Comparison of ENCODE assay signal across 10 cellular contexts in the genomic region with DNA sequence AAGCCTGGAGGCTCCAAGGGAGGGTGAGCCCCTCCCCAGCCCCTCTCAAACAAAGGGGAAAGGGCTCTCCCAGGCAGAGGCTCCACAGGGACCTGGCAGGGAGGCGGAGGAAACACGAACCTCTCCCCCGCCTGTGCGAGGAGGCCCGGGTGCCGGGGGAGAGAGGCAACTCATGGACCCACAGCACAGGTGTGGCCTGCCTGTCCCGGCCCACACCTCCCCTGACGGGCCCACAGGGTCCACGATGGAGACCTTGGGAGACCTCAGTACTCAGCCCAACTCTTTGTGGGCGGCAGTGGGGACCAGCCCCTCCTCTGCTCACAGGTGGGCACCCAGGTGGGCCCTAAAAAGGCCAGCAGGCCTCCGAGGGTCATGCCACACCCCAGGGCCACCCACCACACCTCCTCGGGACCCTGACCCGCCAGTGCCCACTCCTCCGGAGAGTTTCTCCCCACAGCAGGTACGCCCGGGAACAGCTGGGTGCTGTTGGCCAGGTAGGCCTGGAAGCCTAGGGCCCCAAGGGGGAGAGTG. TPM values are rescaled to one million over a fixed set of nuclear protein-coding genes. Genes with fewer than 3 reads are reported as not detected.
A peak's percentile ranks its signal among the peaks of the same experiment; 100 is the strongest.
DNase-seq lines count a peak whose midpoint lies in the region; ATAC-seq, FAIRE-seq and TF ChIP-seq lines count a peak whose summit lies in the region.
"Had no signal": no experiment of that assay in that cellular context is flagged by ENCODE, and none has a peak within 500 bp of the region (broad histone marks: within the 10 kb centered on the region; RNA-seq: fewer than 3 reads in every experiment).

No MANE protein-coding gene starts in this region.

- DNase-seq in LNCaP clone FGC (ENCODE audit: low read depth): no peak
- no peak for DNase-seq in dorsolateral prefrontal cortex
- DNase-seq in HepG2 (ENCODE audit: low spot score): no peak
- no peak for DNase-seq in suprapubic skin (ENCODE audit: low spot score in 2 of 2)
- DNase-seq in dedifferentiated amniotic fluid mesenchymal stem cell (ENCODE audit: extremely low spot score): no peak
- DNase-seq in NCI-H2171 treated with DMSO at 0.1 percent for 48 hours (lab: John Stamatoyannopoulos, UW): no peak
- DNase-seq: activated T-cell treated with anti-CD3 and anti-CD28 coated beads, Interleukin-2, amount 50 U/mL, for 4 hours; NCI-H1930 had no signal

- BruUV-seq in HepG2 (replicated peaks; lab: Mats Ljungman, UMichigan): no TSS peak

- H3K4me2 ChIP-seq in HepG2 (ENCODE audit: low read depth, low read length): no peak overlapping the region

- no peak for TF ChIP-seq RAD21 in HepG2 (CRISPR knock-in tag; IDR thresholded peaks at IDR 0.05)

- H3K36me3 ChIP-seq in HepG2 (replicated peaks in 1 of 2; ENCODE audit: control insufficient read depth in 1 of 2, insufficient read depth in 2 of 2, low read length in 2 of 2): peaks cover 42 to 47% of the 10 kb centered on the region in 2 experiments
- peaks cover 12% of the 10 kb centered on the region for H3K36me3 ChIP-seq in suprapubic skin

- peaks cover 21% of the 10 kb centered on the region for H3K79me2 ChIP-seq in HepG2 (ENCODE audit: insufficient read depth, low read length)

- H3K9ac ChIP-seq in HepG2 (ENCODE audit: insufficient read depth, low read depth, low read length): peak overlapping the region; percentile 42; the same call in 1 of the 2 replicates

- intact Hi-C loops in dorsolateral prefrontal cortex (cut with DNase I) (no loop called here), HepG2 (cut with micrococcal nuclease; ENCODE audit: unreplicated experiment) (loop anchor here (2.0 kb wide), 1 partner anchor 16 kb away; no protein-coding TSS in a partner anchor)

- H4K20me1 ChIP-seq in HepG2 (ENCODE audit: insufficient read depth, low read length): peaks cover 20% of the 10 kb centered on the region; the same call in 1 of the 2 replicates

- H3K27ac ChIP-seq in dorsolateral prefrontal cortex (peak overlapping the region in 54 of 59 donors; percentile 5 to 96 (median 88)), HepG2 (ENCODE audit: extremely low read length, insufficient read depth, low read length) (peak overlapping the region; percentile 21), suprapubic skin (peak overlapping the region; percentile 82)

- H3K9me3 ChIP-seq in HepG2 (ENCODE audit: low read length): no peaks in the 10 kb centered on the region
- no peaks in the 10 kb centered on the region for H3K9me3 ChIP-seq in suprapubic skin

- POLR2A ChIA-PET in HepG2 (lab: Yijun Ruan, JAX): interaction anchor here (1.4 to 5.1 kb wide), 2 partner anchors 13 to 20 kb away, joined by 6 to 78 read pairs; a partner anchor contains a TSS

- 79% methylated on average over 4 of the region's 16 CpGs for WGBS in HepG2 (ENCODE audit: low lambda C conversion rate)
- no CpG with 5 or more reads among the region's 16 CpGs for WGBS in suprapubic skin

- TF ChIP-seq EP300 in HepG2 (IDR thresholded peaks at IDR 0.05; ENCODE audit: low read depth in 2 of 2, low read length in 2 of 2): no peak
- no peak for TF ChIP-seq EP300 in HepG2 (CRISPR knock-in tag; IDR thresholded peaks at IDR 0.05; ENCODE audit: borderline replicate concordance)
- TF ChIP-seq EP300 in suprapubic skin (IDR thresholded peaks at IDR 0.05): no peak

- no peak for ATAC-seq in HepG2
- ATAC-seq in esophagus mucosa: no peak
- ATAC-seq in GM21367 (IDR thresholded peaks at IDR 0.05; ENCODE audit: unreplicated experiment): no peak
- ATAC-seq: activated T-cell treated with anti-CD3 and anti-CD28 coated beads, Interleukin-2, amount 50 U/mL, for 4 hours had no signal

- no peak for TF ChIP-seq POLR2A in HepG2 (IDR thresholded peaks at IDR 0.05; ENCODE audit: insufficient read depth in 1 of 2, low read depth in 2 of 2, low read length in 2 of 2)
- no peak for TF ChIP-seq POLR2A in suprapubic skin (IDR thresholded peaks at IDR 0.05)

- FAIRE-seq in HepG2 (lab: Jason Lieb, UNC): no peak

- in situ Hi-C loops in HepG2 (cut with HindIII; ENCODE audit: extremely low pct_ligation_motif_present, low pct_unique_long_range_greater_than_20kb): no loop called here

- H3K4me1 ChIP-seq in HepG2 (ENCODE audit: insufficient read depth, low read length): peaks cover 55% of the 10 kb centered on the region
- peaks cover 100% of the 10 kb centered on the region for H3K4me1 ChIP-seq in suprapubic skin

- H2AFZ ChIP-seq in HepG2 (ENCODE audit: low read length): no peak overlapping the region

- TF ChIP-seq CTCF in LNCaP clone FGC (IDR thresholded peaks at IDR 0.05; ENCODE audit: control insufficient read depth, extremely low read depth, insufficient read depth): no peak
- no peak for TF ChIP-seq CTCF in dorsolateral prefrontal cortex (IDR thresholded peaks at IDR 0.05 in 54 of 56, conservative IDR thresholded peaks at IDR 0.05 in 2 of 56; ENCODE audit: low read depth in 1 of 56, partially characterized antibody in 56 of 56)
- no peak for TF ChIP-seq CTCF in HepG2 (CRISPR knock-in tag; IDR thresholded peaks at IDR 0.05)
- no peak for TF ChIP-seq CTCF in suprapubic skin (IDR thresholded peaks at IDR 0.05)

- no peaks in the 10 kb centered on the region for H3K27me3 ChIP-seq in dorsolateral prefrontal cortex
- no peaks in the 10 kb centered on the region for H3K27me3 ChIP-seq in HepG2 (ENCODE audit: control insufficient read depth in 1 of 2, insufficient read depth in 2 of 2, low read length in 2 of 2)
- H3K27me3 ChIP-seq in suprapubic skin: no peaks in the 10 kb centered on the region

- H3K4me3 ChIP-seq in LNCaP clone FGC (ENCODE audit: low read depth, low read length): peak overlapping the region; percentile 5; the same call in 1 of the 2 replicates
- H3K4me3 ChIP-seq in dorsolateral prefrontal cortex: peak overlapping the region in 8 of 59 donors; percentile 0 to 41 (median 24)
- peak overlapping the region in 1 of 3 experiments; percentile 16; a peak in 1 of 6 replicates for H3K4me3 ChIP-seq in HepG2 (replicated peaks in 1 of 3; ENCODE audit: insufficient read depth in 1 of 3, low read depth in 2 of 3, low read length in 3 of 3)
- peak overlapping the region; percentile 14 for H3K4me3 ChIP-seq in suprapubic skin

- CTCF ChIA-PET in HepG2 (lab: Yijun Ruan, JAX; ENCODE audit: low intra/inter-chr PET ratio, low total read pairs): no interaction called here

RNA-seq across cellular contexts. Expression of a gene that starts 12.2 kb away (rescaled TPM):
- total RNA-seq in dorsolateral prefrontal cortex: 100 to 1,000 TPM in 30 of 120 experiments, 10 to 100 TPM in 90; 31.1 to 179 (median 80.7) TPM
- total RNA-seq in HepG2 (2016; rRNA removed; fragmentation: Illumina TruSeq; extraction: Trizol): 28.5 and 44.7 TPM in 2 replicates
- 32.2 and 40.1 TPM in 2 replicates for total RNA-seq in HepG2 (2016; cell fraction: cytosol; rRNA removed; fragmentation: Illumina TruSeq; extraction: Trizol; ENCODE audit: low read depth)
- total RNA-seq in HepG2 (2016; cell fraction: insoluble cytoplasmic fraction; rRNA removed; fragmentation: Illumina TruSeq; extraction: Trizol): 24.0 and 53.5 TPM in 2 replicates
- total RNA-seq in HepG2 (2016; cell fraction: membrane; rRNA removed; fragmentation: Illumina TruSeq; extraction: Trizol): 23.5 and 24.2 TPM in 2 replicates
- 108 and 131 TPM in 2 replicates for total RNA-seq in HepG2 (2016; cell fraction: nucleus; rRNA removed; fragmentation: Illumina TruSeq; extraction: Trizol)
- 21.0 and 22.7 TPM in 2 replicates for polyA plus RNA-seq in HepG2 (2011; rRNA removed)
- 9.5 and 17.6 TPM in 2 replicates for polyA plus RNA-seq in HepG2 (2011; cell fraction: cytosol; rRNA removed)
- 504 and 754 TPM in 2 replicates for polyA plus RNA-seq in HepG2 (2011; cell fraction: nucleus; rRNA removed)
- polyA plus RNA-seq in HepG2 (2012): 96.2 and 135 TPM in 2 replicates
- 12.5 and 12.7 TPM in 2 replicates for polyA plus RNA-seq in HepG2 (2016; cell fraction: cytosol; fragmentation: Illumina TruSeq; extraction: Trizol; ENCODE audit: low read depth)
- 34.3 and 49.3 TPM in 2 replicates for polyA plus RNA-seq in HepG2 (2016; cell fraction: insoluble cytoplasmic fraction; fragmentation: Illumina TruSeq; extraction: Trizol; ENCODE audit: low read depth)
- 14.2 and 17.2 TPM in 2 replicates for polyA plus RNA-seq in HepG2 (2016; cell fraction: membrane; fragmentation: Illumina TruSeq; extraction: Trizol; ENCODE audit: low read depth)
- polyA plus RNA-seq in HepG2 (2016; cell fraction: nucleus; fragmentation: Illumina TruSeq; extraction: Trizol; ENCODE audit: insufficient read depth, low read depth): 598 and 620 TPM in 2 replicates
- 26.2 and 35.7 TPM in 2 replicates for polyA minus RNA-seq in HepG2 (2011; rRNA and poly(A)+ RNA removed; ENCODE audit: low replicate concordance)
- polyA minus RNA-seq in HepG2 (2011; cell fraction: cytosol; rRNA and poly(A)+ RNA removed): 23.2 and 27.1 TPM in 2 replicates
- polyA minus RNA-seq in HepG2 (2011; cell fraction: nucleus; rRNA and poly(A)+ RNA removed): 70.0 and 71.2 TPM in 2 replicates
- 100 to 1,000 TPM; 200 to 623 (median 316) TPM for total RNA-seq in suprapubic skin
- 83.4 TPM for total RNA-seq in esophagus mucosa

RNA-seq across cellular contexts. Expression of a gene that starts 32.0 kb away (rescaled TPM):
- 100 to 1,000 TPM; 411 to 983 (median 581) TPM for total RNA-seq in dorsolateral prefrontal cortex
- 2,584 and 2,647 TPM in 2 replicates for total RNA-seq in HepG2 (2016; rRNA removed; fragmentation: Illumina TruSeq; extraction: Trizol)
- 3,497 and 3,511 TPM in 2 replicates for total RNA-seq in HepG2 (2016; cell fraction: cytosol; rRNA removed; fragmentation: Illumina TruSeq; extraction: Trizol; ENCODE audit: low read depth)
- total RNA-seq in HepG2 (2016; cell fraction: insoluble cytoplasmic fraction; rRNA removed; fragmentation: Illumina TruSeq; extraction: Trizol): 2,606 and 2,768 TPM in 2 replicates
- 4,939 and 5,761 TPM in 2 replicates for total RNA-seq in HepG2 (2016; cell fraction: membrane; rRNA removed; fragmentation: Illumina TruSeq; extraction: Trizol)
- total RNA-seq in HepG2 (2016; cell fraction: nucleus; rRNA removed; fragmentation: Illumina TruSeq; extraction: Trizol): 1,156 and 1,166 TPM in 2 replicates
- polyA plus RNA-seq in HepG2 (2011; rRNA removed): 9,925 and 11,063 TPM in 2 replicates
- polyA plus RNA-seq in HepG2 (2011; cell fraction: cytosol; rRNA removed): 11,031 and 15,081 TPM in 2 replicates
- 5,156 and 5,267 TPM in 2 replicates for polyA plus RNA-seq in HepG2 (2011; cell fraction: nucleus; rRNA removed)
- polyA plus RNA-seq in HepG2 (2012): 6,658 and 8,852 TPM in 2 replicates
- 5,362 and 5,590 TPM in 2 replicates for polyA plus RNA-seq in HepG2 (2016; cell fraction: cytosol; fragmentation: Illumina TruSeq; extraction: Trizol; ENCODE audit: low read depth)
- 3,197 and 3,428 TPM in 2 replicates for polyA plus RNA-seq in HepG2 (2016; cell fraction: insoluble cytoplasmic fraction; fragmentation: Illumina TruSeq; extraction: Trizol; ENCODE audit: low read depth)
- polyA plus RNA-seq in HepG2 (2016; cell fraction: membrane; fragmentation: Illumina TruSeq; extraction: Trizol; ENCODE audit: low read depth): 5,998 and 6,820 TPM in 2 replicates
- polyA plus RNA-seq in HepG2 (2016; cell fraction: nucleus; fragmentation: Illumina TruSeq; extraction: Trizol; ENCODE audit: insufficient read depth, low read depth): 2,753 and 2,989 TPM in 2 replicates
- polyA minus RNA-seq in HepG2 (2011; rRNA and poly(A)+ RNA removed; ENCODE audit: low replicate concordance): 2,340 and 3,999 TPM in 2 replicates
- 1,154 and 1,167 TPM in 2 replicates for polyA minus RNA-seq in HepG2 (2011; cell fraction: cytosol; rRNA and poly(A)+ RNA removed)
- 809 and 896 TPM in 2 replicates for polyA minus RNA-seq in HepG2 (2011; cell fraction: nucleus; rRNA and poly(A)+ RNA removed)
- 1,000 to 10,000 TPM; 1,604 to 3,217 (median 2,363) TPM for total RNA-seq in suprapubic skin
- 1,745 TPM for total RNA-seq in esophagus mucosa

RNA-seq across cellular contexts. Expression of a gene that starts 52.1 kb away (rescaled TPM):
- total RNA-seq in dorsolateral prefrontal cortex: 10 to 100 TPM; 41.7 to 76.3 (median 60.3) TPM
- total RNA-seq in HepG2 (2016; rRNA removed; fragmentation: Illumina TruSeq; extraction: Trizol): 143 and 154 TPM in 2 replicates
- 51.6 and 53.2 TPM in 2 replicates for total RNA-seq in HepG2 (2016; cell fraction: cytosol; rRNA removed; fragmentation: Illumina TruSeq; extraction: Trizol; ENCODE audit: low read depth)
- 149 and 159 TPM in 2 replicates for total RNA-seq in HepG2 (2016; cell fraction: insoluble cytoplasmic fraction; rRNA removed; fragmentation: Illumina TruSeq; extraction: Trizol)
- 59.3 and 62.8 TPM in 2 replicates for total RNA-seq in HepG2 (2016; cell fraction: membrane; rRNA removed; fragmentation: Illumina TruSeq; extraction: Trizol)
- total RNA-seq in HepG2 (2016; cell fraction: nucleus; rRNA removed; fragmentation: Illumina TruSeq; extraction: Trizol): 76.2 and 86.5 TPM in 2 replicates
- polyA plus RNA-seq in HepG2 (2011; rRNA removed): 92.9 and 106 TPM in 2 replicates
- polyA plus RNA-seq in HepG2 (2011; cell fraction: cytosol; rRNA removed): 90.4 and 144 TPM in 2 replicates
- 158 and 185 TPM in 2 replicates for polyA plus RNA-seq in HepG2 (2011; cell fraction: nucleus; rRNA removed)
- polyA plus RNA-seq in HepG2 (2012): 62.1 and 86.3 TPM in 2 replicates
- 50.3 and 52.6 TPM in 2 replicates for polyA plus RNA-seq in HepG2 (2016; cell fraction: cytosol; fragmentation: Illumina TruSeq; extraction: Trizol; ENCODE audit: low read depth)
- polyA plus RNA-seq in HepG2 (2016; cell fraction: insoluble cytoplasmic fraction; fragmentation: Illumina TruSeq; extraction: Trizol; ENCODE audit: low read depth): 185 and 189 TPM in 2 replicates
- 54.2 and 55.6 TPM in 2 replicates for polyA plus RNA-seq in HepG2 (2016; cell fraction: membrane; fragmentation: Illumina TruSeq; extraction: Trizol; ENCODE audit: low read depth)
- polyA plus RNA-seq in HepG2 (2016; cell fraction: nucleus; fragmentation: Illumina TruSeq; extraction: Trizol; ENCODE audit: insufficient read depth, low read depth): 165 and 171 TPM in 2 replicates
- 92.6 and 107 TPM in 2 replicates for polyA minus RNA-seq in HepG2 (2011; rRNA and poly(A)+ RNA removed; ENCODE audit: low replicate concordance)
- 50.7 and 55.0 TPM in 2 replicates for polyA minus RNA-seq in HepG2 (2011; cell fraction: cytosol; rRNA and poly(A)+ RNA removed)
- 47.2 and 49.4 TPM in 2 replicates for polyA minus RNA-seq in HepG2 (2011; cell fraction: nucleus; rRNA and poly(A)+ RNA removed)
- 100 to 1,000 TPM in 3 of 4 donors, 10 to 100 TPM in 1; 84.7 to 155 (median 146) TPM for total RNA-seq in suprapubic skin
- 76.1 TPM for total RNA-seq in esophagus mucosa

RNA-seq across cellular contexts. Expression of a gene that starts 52.2 kb away (rescaled TPM):
- 10 to 100 TPM in 99 of 120 experiments, 1 to 10 TPM in 21; 7.0 to 18.7 (median 11.9) TPM for total RNA-seq in dorsolateral prefrontal cortex
- total RNA-seq in HepG2 (2016; rRNA removed; fragmentation: Illumina TruSeq; extraction: Trizol): 9.7 and 10.2 TPM in 2 replicates
- 3.4 and 4.0 TPM in 2 replicates for total RNA-seq in HepG2 (2016; cell fraction: cytosol; rRNA removed; fragmentation: Illumina TruSeq; extraction: Trizol; ENCODE audit: low read depth)
- 9.2 and 9.3 TPM in 2 replicates for total RNA-seq in HepG2 (2016; cell fraction: insoluble cytoplasmic fraction; rRNA removed; fragmentation: Illumina TruSeq; extraction: Trizol)
- 13.2 and 14.3 TPM in 2 replicates for total RNA-seq in HepG2 (2016; cell fraction: membrane; rRNA removed; fragmentation: Illumina TruSeq; extraction: Trizol)
- 5.6 and 7.3 TPM in 2 replicates for total RNA-seq in HepG2 (2016; cell fraction: nucleus; rRNA removed; fragmentation: Illumina TruSeq; extraction: Trizol)
- polyA plus RNA-seq in HepG2 (2011; rRNA removed): 5.2 and 5.9 TPM in 2 replicates
- 4.8 and 5.4 TPM in 2 replicates for polyA plus RNA-seq in HepG2 (2011; cell fraction: cytosol; rRNA removed)
- 6.8 and 7.6 TPM in 2 replicates for polyA plus RNA-seq in HepG2 (2011; cell fraction: nucleus; rRNA removed)
- 4.7 and 5.4 TPM in 2 replicates for polyA plus RNA-seq in HepG2 (2012)
- polyA plus RNA-seq in HepG2 (2016; cell fraction: cytosol; fragmentation: Illumina TruSeq; extraction: Trizol; ENCODE audit: low read depth): 7.5 and 8.3 TPM in 2 replicates
- 20.6 and 26.7 TPM in 2 replicates for polyA plus RNA-seq in HepG2 (2016; cell fraction: insoluble cytoplasmic fraction; fragmentation: Illumina TruSeq; extraction: Trizol; ENCODE audit: low read depth)
- polyA plus RNA-seq in HepG2 (2016; cell fraction: membrane; fragmentation: Illumina TruSeq; extraction: Trizol; ENCODE audit: low read depth): 20.0 and 22.1 TPM in 2 replicates
- 18.8 and 19.3 TPM in 2 replicates for polyA plus RNA-seq in HepG2 (2016; cell fraction: nucleus; fragmentation: Illumina TruSeq; extraction: Trizol; ENCODE audit: insufficient read depth, low read depth)
- polyA minus RNA-seq in HepG2 (2011; rRNA and poly(A)+ RNA removed; ENCODE audit: low replicate concordance): 5.3 and 6.3 TPM in 2 replicates
- polyA minus RNA-seq in HepG2 (2011; cell fraction: cytosol; rRNA and poly(A)+ RNA removed): 4.9 and 6.3 TPM in 2 replicates
- 4.8 and 5.2 TPM in 2 replicates for polyA minus RNA-seq in HepG2 (2011; cell fraction: nucleus; rRNA and poly(A)+ RNA removed)
- 1 to 10 TPM; 3.8 to 7.2 (median 4.5) TPM for total RNA-seq in suprapubic skin
- total RNA-seq in esophagus mucosa: 2.4 TPM

Comparison
In these comparisons a context has a peak if more than half of its experiments do, and no peak if none do; other contexts are left out.
1. H3K27ac ChIP-seq: peak in every context shown above with its lines; median percentile 88 in dorsolateral prefrontal cortex; 82 in suprapubic skin; 21 in HepG2.